8 cellular contexts compared by ENCODE assay signal in the genomic region with DNA sequence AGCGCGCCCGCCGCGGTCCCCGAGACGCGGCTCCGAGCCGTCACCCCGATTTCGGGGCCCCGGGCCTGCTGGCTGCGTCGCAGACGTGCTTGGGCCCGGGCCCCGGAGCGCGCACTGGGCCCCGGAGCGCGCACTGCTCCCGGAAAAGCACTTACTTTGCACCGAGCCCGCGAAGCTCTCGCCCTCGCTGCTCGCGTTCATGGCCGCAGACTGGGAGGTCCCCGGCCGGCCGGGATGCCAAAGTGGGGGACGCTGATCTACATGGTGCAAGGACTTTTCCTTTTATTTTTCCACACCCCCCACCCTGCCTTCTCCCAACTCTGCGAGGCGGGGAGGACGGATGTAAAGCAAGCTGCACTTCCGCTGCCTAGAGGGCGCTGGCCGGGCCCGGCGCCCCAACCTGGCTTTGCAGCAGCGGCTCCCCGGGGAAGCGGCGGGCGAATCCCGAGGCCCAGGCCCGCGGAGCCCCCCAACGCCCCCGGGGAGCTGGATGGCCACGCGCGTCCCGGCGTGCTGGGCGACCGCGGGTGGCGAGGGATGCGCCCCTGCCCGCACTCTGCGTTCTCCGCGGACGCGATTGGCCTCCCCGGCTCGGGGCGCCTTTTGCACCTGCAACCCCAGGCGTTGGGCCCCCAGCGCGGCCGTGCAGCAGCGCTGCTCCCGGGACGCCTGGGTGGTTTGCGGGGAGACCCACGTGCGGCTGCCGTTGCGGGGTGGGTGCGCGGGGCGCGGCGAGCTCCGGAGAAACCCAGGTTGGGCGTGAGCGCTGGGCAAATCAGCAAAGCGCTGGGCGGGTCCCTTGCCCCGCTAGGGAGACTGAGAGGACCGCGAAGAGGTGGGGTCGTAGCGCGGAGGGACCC. TPM values are rescaled to one million over a fixed set of nuclear protein-coding genes. Genes with fewer than 3 reads are reported as not detected.
DNase-seq lines count a peak whose midpoint lies in the region; ATAC-seq, FAIRE-seq and TF ChIP-seq lines count a peak whose summit lies in the region.

Gene ZFP64, minus strand, starts transcription at position 344 of the 860 bp plus-strand sequence. Its CDS starts 143 bp downstream, at position 201.

- peak; percentile 65 for TF ChIP-seq POLR2A in GM12892 (IDR thresholded peaks at IDR 0.05; ENCODE audit: low read depth, low read length)

- no peaks in the 10 kb centered on the region for H3K4me1 ChIP-seq in hepatocyte (ENCODE audit: insufficient read depth)

- no peaks in the 10 kb centered on the region for H4K20me1 ChIP-seq in hepatocyte (ENCODE audit: insufficient read depth, poor library complexity, severe bottlenecking)

- under 1% methylated on average over 95 of the region's 101 CpGs for WGBS in hepatocyte (ENCODE audit: low lambda C conversion rate, missing lambda C conversion rate)

- H3K27me3 ChIP-seq in hepatocyte, result no peaks in the 10 kb centered on the region

- H3K9me3 ChIP-seq in hepatocyte (ENCODE audit: low read depth), result no peaks in the 10 kb centered on the region

- peak within 1 kb of the TSS; percentile 90 for H3K27ac ChIP-seq in hepatocyte

- peak; percentile 33 for FAIRE-seq in GM12892 (lab: Jason Lieb, UNC)

- ATAC-seq in HG02678 (IDR thresholded peaks at IDR 0.05; ENCODE audit: unreplicated experiment), result peak; percentile 76

- TF ChIP-seq CTCF in astrocyte of the cerebellum (IDR thresholded peaks at IDR 0.05; ENCODE audit: low read depth, low read length, missing control alignments) (peak; percentile 69), hepatocyte (IDR thresholded peaks at IDR 0.05; ENCODE audit: poor library complexity) (peak; percentile 72), retinal pigment epithelial cell (conservative IDR thresholded peaks at IDR 0.05; ENCODE audit: low read depth, low read length) (peak; percentile 65)

- in situ Hi-C loops in astrocyte of the cerebellum (cut with HindIII; ENCODE audit: low sequenced_read_pairs), result no loop called here

- DNase-seq in GM12892 (ENCODE audit: insufficient read length) (peak; percentile 75), NCI-H146 (lab: John Stamatoyannopoulos, UW) (peak; percentile 87), T-helper 22 cell (ENCODE audit: low read depth) (peak; percentile 49), astrocyte of the cerebellum (ENCODE audit: low read depth) (peak; percentile 34), hepatocyte (ENCODE audit: low spot score) (peak; percentile 87), retinal pigment epithelial cell (ENCODE audit: low read depth) (peak; percentile 43), NCI-H1048 (lab: John Stamatoyannopoulos, UW) (no peak)

- H3K36me3 ChIP-seq in hepatocyte (replicated peaks; ENCODE audit: insufficient read depth, low read depth), result no peaks in the 10 kb centered on the region

- peaks cover 36% of the 10 kb centered on the region for H3K79me2 ChIP-seq in hepatocyte

- H3K9me2 ChIP-seq in hepatocyte (replicated peaks; ENCODE audit: insufficient read depth), result no peaks in the 10 kb centered on the region

- H2AFZ ChIP-seq in hepatocyte, result peak within 1 kb of the TSS; percentile 100

- peak within 1 kb of the TSS; percentile 99 for H3K4me2 ChIP-seq in hepatocyte

- peak within 1 kb of the TSS; percentile 93 for H3K4me3 ChIP-seq in astrocyte of the cerebellum (ENCODE audit: low read depth, low read length)
- peak within 1 kb of the TSS; percentile 49 for H3K4me3 ChIP-seq in hepatocyte
- H3K4me3 ChIP-seq in retinal pigment epithelial cell (ENCODE audit: low read length), result peak within 1 kb of the TSS; percentile 87

RNA-seq across cellular contexts. Expression of gene ZFP64, which starts in this region (rescaled TPM):
- 9.8 TPM for polyA plus RNA-seq in GM12892 (2012; ENCODE audit: missing spikeins)
- 10.0 and 14.9 TPM in 2 replicates for total RNA-seq in hepatocyte
- polyA plus RNA-seq in hepatocyte, result 8.5 and 9.3 TPM in 2 replicates
